Comparison of ENCODE assay signal across 23 cellular contexts in the genomic region with DNA sequence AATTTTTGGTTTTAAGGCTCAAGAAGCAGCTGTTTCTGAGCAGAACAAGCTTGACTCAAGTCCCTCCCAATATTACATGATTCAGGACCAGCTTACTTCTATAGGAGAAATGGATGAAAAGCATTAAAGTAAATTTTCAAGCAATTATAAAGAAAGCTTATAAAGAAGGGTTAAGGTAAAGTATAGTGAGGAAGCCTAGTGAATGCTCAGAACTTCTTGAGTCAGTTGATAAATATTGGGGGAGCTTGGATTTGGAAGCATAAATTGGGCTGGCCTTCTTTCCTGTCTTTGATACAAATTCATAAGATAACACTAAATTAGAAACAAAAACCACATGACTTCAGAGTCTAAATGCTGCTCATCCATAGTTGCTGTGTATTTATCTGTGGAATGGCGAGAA.
DNase-seq lines count a peak whose midpoint lies in the region; ATAC-seq, FAIRE-seq and TF ChIP-seq lines count a peak whose summit lies in the region.
"Had no signal": no experiment of that assay in that cellular context is flagged by ENCODE, and none has a peak within 500 bp of the region (broad histone marks: within the 10 kb centered on the region; RNA-seq: fewer than 3 reads in every experiment).

No MANE protein-coding gene starts in this region.

- no peaks in the 10 kb centered on the region for H3K36me3 ChIP-seq in IMR-90 (ENCODE audit: control insufficient read depth, insufficient read depth, low read length)
- no peaks in the 10 kb centered on the region for H3K36me3 ChIP-seq in SU-DHL-6 (ENCODE audit: low read length)
- H3K36me3 ChIP-seq in keratinocyte (ENCODE audit: control insufficient read depth in 2 of 2, extremely low read depth in 1 of 2, insufficient read depth in 2 of 2, low read length in 2 of 2), result no peaks in the 10 kb centered on the region

- no peaks in the 10 kb centered on the region; the same call in 1 of the 2 replicates for H3F3A ChIP-seq in SU-DHL-6 (ENCODE audit: insufficient read depth)

- no peak for ATAC-seq in IMR-90 (ENCODE audit: low read depth)
- no peak for ATAC-seq in HG02610 (IDR thresholded peaks at IDR 0.05; ENCODE audit: unreplicated experiment)
- ATAC-seq: GM12878 had no signal

- TF ChIP-seq POLR2A in IMR-90 (IDR thresholded peaks at IDR 0.05; ENCODE audit: low read depth, low read length), result no peak

- H3K79me1 ChIP-seq in IMR-90 (ENCODE audit: low read depth in 1 of 2, low read length in 2 of 2), result no peaks in the 10 kb centered on the region

- no peak overlapping the region; the same call in 1 of the 2 replicates for H4K5ac ChIP-seq in IMR-90 (ENCODE audit: low read depth, low read length)

- no peak for TF ChIP-seq RAD21 in IMR-90 (IDR thresholded peaks at IDR 0.05; ENCODE audit: low read length)

- H3K4me3 ChIP-seq in IMR-90 (ENCODE audit: insufficient read depth, low read depth, low read length) (no peak overlapping the region), SU-DHL-6 (ENCODE audit: insufficient read depth, low read length, poor library complexity, severe bottlenecking) (no peak overlapping the region), keratinocyte (ENCODE audit: control insufficient read depth in 2 of 3, extremely low read depth in 1 of 3, insufficient read depth in 2 of 3, low read depth in 1 of 3, low read length in 3 of 3) (no peak overlapping the region)
- H3K4me3 ChIP-seq: GM12878 had no signal

- no peak overlapping the region for H3K56ac ChIP-seq in IMR-90 (ENCODE audit: extremely low read depth, insufficient read depth, low read length)

- H3K9me3 ChIP-seq in IMR-90 (ENCODE audit: control insufficient read depth, insufficient read depth, low read length) (no peaks in the 10 kb centered on the region), SU-DHL-6 (ENCODE audit: insufficient read depth, low read length) (no peaks in the 10 kb centered on the region), keratinocyte (ENCODE audit: control insufficient read depth, low read depth, low read length) (no peaks in the 10 kb centered on the region)

- no peak overlapping the region for H4K91ac ChIP-seq in IMR-90 (ENCODE audit: insufficient read depth, low read depth, low read length)

- H3K79me2 ChIP-seq in SU-DHL-6 (ENCODE audit: insufficient read depth, low read length) (no peaks in the 10 kb centered on the region), keratinocyte (ENCODE audit: control insufficient read depth, insufficient read depth, low read length) (no peaks in the 10 kb centered on the region)

- CTCF ChIA-PET in IMR-90 (lab: Yijun Ruan, JAX), result interaction anchor here (0.9 kb wide), 1 partner anchor 102 kb away, joined by 3 read pairs; no protein-coding TSS in a partner anchor

- dilution Hi-C loops in IMR-90 (cut with HindIII; ENCODE audit: low sequenced_read_pairs, unreplicated experiment) (no loop called here), keratinocyte (cut with MboI; ENCODE audit: extremely low pct_ligation_motif_present, low sequenced_read_pairs) (no loop called here)

- no peak overlapping the region for H3K9ac ChIP-seq in IMR-90 (ENCODE audit: low read depth, low read length)
- no peak overlapping the region for H3K9ac ChIP-seq in SU-DHL-6 (ENCODE audit: low read length)
- no peak overlapping the region for H3K9ac ChIP-seq in keratinocyte (ENCODE audit: control insufficient read depth, extremely low read depth, insufficient read depth, low read length)

- H3K9me2 ChIP-seq in SU-DHL-6 (replicated peaks; ENCODE audit: insufficient read depth, low read length), result no peaks in the 10 kb centered on the region

- H3K4me2 ChIP-seq in IMR-90 (ENCODE audit: low read depth, low read length) (no peak overlapping the region), SU-DHL-6 (ENCODE audit: low read depth, low read length, poor library complexity, severe bottlenecking) (no peak overlapping the region), keratinocyte (ENCODE audit: control insufficient read depth, extremely low read depth, insufficient read depth, low read depth, low read length) (no peak overlapping the region)

- no TSS peak for BruUV-seq in IMR-90 (replicated peaks; lab: Mats Ljungman, UMichigan)

- TF ChIP-seq CTCF in IMR-90 (conservative IDR thresholded peaks at IDR 0.05; ENCODE audit: low read depth, low read length) (no peak), SU-DHL-6 (IDR thresholded peaks at IDR 0.05; ENCODE audit: insufficient read depth, low read length, poor library complexity, severe bottlenecking) (no peak), keratinocyte (optimal IDR thresholded peaks at IDR 0.05 in 1 of 3, IDR thresholded peaks at IDR 0.05 in 1 of 3, conservative IDR thresholded peaks at IDR 0.05 in 1 of 3; ENCODE audit: extremely low read depth in 1 of 3, insufficient read depth in 2 of 3, low read length in 3 of 3) (no peak), D721Med (IDR thresholded peaks at IDR 0.05; ENCODE audit: insufficient read depth, missing control alignments) (no peak)

- no peak overlapping the region for H2BK15ac ChIP-seq in IMR-90 (ENCODE audit: low read depth, low read length)

- H3K4me1 ChIP-seq in IMR-90 (ENCODE audit: control insufficient read depth, insufficient read depth, low read length) (peaks cover 18% of the 10 kb centered on the region), keratinocyte (ENCODE audit: control insufficient read depth, extremely low read depth, insufficient read depth, low read length) (peaks cover 6% of the 10 kb centered on the region)

- H2BK120ac ChIP-seq in IMR-90 (ENCODE audit: low read depth, low read length), result no peak overlapping the region

- no peak overlapping the region for H3K23ac ChIP-seq in IMR-90 (ENCODE audit: low read depth, low read length)

- H3K27ac ChIP-seq in IMR-90 (ENCODE audit: insufficient read depth, low read length) (no peak overlapping the region), SU-DHL-6 (ENCODE audit: low read depth, low read length) (no peak overlapping the region), keratinocyte (ENCODE audit: control insufficient read depth, insufficient read depth, low read length) (no peak overlapping the region)

- H3K27me3 ChIP-seq in IMR-90 (ENCODE audit: control insufficient read depth, insufficient read depth, low read length), result no peaks in the 10 kb centered on the region
- H3K27me3 ChIP-seq in SU-DHL-6 (ENCODE audit: low read length), result no peaks in the 10 kb centered on the region
- no peaks in the 10 kb centered on the region for H3K27me3 ChIP-seq in keratinocyte (ENCODE audit: control insufficient read depth, extremely low read depth, insufficient read depth, low read length)

- H2AK9ac ChIP-seq in IMR-90 (replicated peaks; ENCODE audit: low read depth, low read length, poor library complexity), result no peak overlapping the region

- H2AFZ ChIP-seq in IMR-90 (replicated peaks; ENCODE audit: low read length, poor library complexity) (no peak overlapping the region), SU-DHL-6 (ENCODE audit: low read depth, low read length, severe bottlenecking) (peak overlapping the region; percentile 43), keratinocyte (ENCODE audit: control insufficient read depth, low read length) (peak overlapping the region; percentile 52)

- H3K9me1 ChIP-seq in IMR-90 (ENCODE audit: insufficient read depth, low read length) (peaks cover 8% of the 10 kb centered on the region), keratinocyte (ENCODE audit: control insufficient read depth, extremely low read depth, insufficient read depth, low read length) (no peaks in the 10 kb centered on the region)

- no peak overlapping the region for H2BK5ac ChIP-seq in IMR-90 (ENCODE audit: low read depth, low read length, poor library complexity, severe bottlenecking)

- no peak overlapping the region for H4K8ac ChIP-seq in IMR-90 (ENCODE audit: low read depth in 2 of 2, low read length in 2 of 2)

- DNase-seq in GM19239 (ENCODE audit: insufficient read length, low spot score) (no peak), IMR-90 (no peak), keratinocyte (ENCODE audit: low read depth, low spot score) (no peak), D721Med (ENCODE audit: insufficient read length, low spot score) (no peak), DMS 273 treated with DMSO at 0.1 percent for 48 hours (lab: John Stamatoyannopoulos, UW) (no peak)
- DNase-seq in stimulated activated CD4-positive, alpha-beta T cell treated with anti-CD3 and anti-CD28 coated beads, Interleukin-4, amount 100 ng/mL, for 1 hour, result no peak
- DNase-seq: 8988T; AML-193; C1 segment of cervical spinal cord; CD4-positive, alpha-beta memory T cell; CD4-positive, CD25-positive, alpha-beta regulatory T cell; CD8-positive, alpha-beta memory T cell; COR-L47; DMS153; DMS53; DMS79; DND-41; EL; GDM1 had no signal

- in situ Hi-C loops in IMR-90 (cut with MboI; ENCODE audit: low sequenced_read_pairs), result no loop called here

- no peak overlapping the region for H3K14ac ChIP-seq in IMR-90 (replicated peaks; ENCODE audit: low read depth, low read length)

- H3K4ac ChIP-seq in IMR-90 (ENCODE audit: low read depth, low read length), result peak overlapping the region; percentile 56

- POLR2A ChIA-PET in IMR-90 (lab: Charles Lee; ENCODE audit: unreplicated experiment), result no interaction called here

- peak overlapping the region; percentile 5; the same call in 1 of the 2 replicates for H3K18ac ChIP-seq in IMR-90 (ENCODE audit: low read depth, low read length)

- intact Hi-C loops in IMR-90 (cut with micrococcal nuclease), result no loop called here

- no peak overlapping the region for H2BK20ac ChIP-seq in IMR-90 (ENCODE audit: low read depth, low read length)

- no peak overlapping the region for H2AK5ac ChIP-seq in IMR-90 (ENCODE audit: low read depth, low read length)

- no CpG with 5 or more reads among the region's 1 CpG for WGBS in IMR-90 (ENCODE audit: extremely low coverage in 2 of 2, insufficient read length in 1 of 2), 2 experiments

- FAIRE-seq in GM19239 (lab: Jason Lieb, UNC) (peak; percentile 59), keratinocyte (lab: Jason Lieb, UNC) (no peak), D721Med (lab: Jason Lieb, UNC) (no peak)
- FAIRE-seq: GM12878, GM12892 had no signal

- H4K20me1 ChIP-seq in IMR-90 (ENCODE audit: insufficient read depth, low read length) (no peaks in the 10 kb centered on the region), SU-DHL-6 (ENCODE audit: low read depth, low read length) (no peaks in the 10 kb centered on the region), keratinocyte (ENCODE audit: control insufficient read depth, extremely low read depth, insufficient read depth, low read length) (no peaks in the 10 kb centered on the region)

TF ChIP-seq in IMR-90, 13 proteins besides CTCF, POLR2A, EP300 and RAD21 (continues in another document):
- no peak for TF ChIP-seq CEBPB (IDR thresholded peaks at IDR 0.05; ENCODE audit: low read depth, low read length)
- TF ChIP-seq BHLHE40 (IDR thresholded peaks at IDR 0.05; ENCODE audit: low read depth, low read length), result no peak
- TF ChIP-seq, protein P1, sequence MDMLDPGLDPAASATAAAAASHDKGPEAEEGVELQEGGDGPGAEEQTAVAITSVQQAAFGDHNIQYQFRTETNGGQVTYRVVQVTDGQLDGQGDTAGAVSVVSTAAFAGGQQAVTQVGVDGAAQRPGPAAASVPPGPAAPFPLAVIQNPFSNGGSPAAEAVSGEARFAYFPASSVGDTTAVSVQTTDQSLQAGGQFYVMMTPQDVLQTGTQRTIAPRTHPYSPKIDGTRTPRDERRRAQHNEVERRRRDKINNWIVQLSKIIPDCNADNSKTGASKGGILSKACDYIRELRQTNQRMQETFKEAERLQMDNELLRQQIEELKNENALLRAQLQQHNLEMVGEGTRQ (IDR thresholded peaks at IDR 0.05; ENCODE audit: low read depth, low read length), result no peak
